10 cellular contexts compared by ENCODE assay signal in genomic region chr1:156738407-156738806, GRCh38.
"Had no signal": no experiment of that assay in that cellular context is flagged by ENCODE, and none has a peak within 500 bp of the region (broad histone marks: within the 10 kb centered on the region; RNA-seq: fewer than 3 reads in every experiment).

No MANE protein-coding gene starts in this region.

- ATAC-seq: esophagus mucosa had no signal

- H3K27me3 ChIP-seq: right atrium auricular region, tibial nerve had no signal

- H3K9me3 ChIP-seq: right atrium auricular region, tibial nerve had no signal

- H3K27me3 Mint-ChIP-seq: activated naive CD4-positive, alpha-beta T cell treated with anti-CD3 and anti-CD28 coated beads, Interleukin-2, amount 50 U/mL, for 24 hours had no signal

- H3K4me3 ChIP-seq: right atrium auricular region, skin epidermis, tibial nerve had no signal

- H3K9me3 Mint-ChIP-seq: activated naive CD4-positive, alpha-beta T cell treated with anti-CD3 and anti-CD28 coated beads, Interleukin-2, amount 50 U/mL, for 24 hours had no signal

- DNase-seq: activated CD4-positive, CD25-positive, alpha-beta regulatory T cell; anterior cingulate cortex; hypothalamus; kidney glomerular epithelial cell; nucleus accumbens had no signal
